Comparison of ENCODE assay signal across 10 cellular contexts in the genomic region with DNA sequence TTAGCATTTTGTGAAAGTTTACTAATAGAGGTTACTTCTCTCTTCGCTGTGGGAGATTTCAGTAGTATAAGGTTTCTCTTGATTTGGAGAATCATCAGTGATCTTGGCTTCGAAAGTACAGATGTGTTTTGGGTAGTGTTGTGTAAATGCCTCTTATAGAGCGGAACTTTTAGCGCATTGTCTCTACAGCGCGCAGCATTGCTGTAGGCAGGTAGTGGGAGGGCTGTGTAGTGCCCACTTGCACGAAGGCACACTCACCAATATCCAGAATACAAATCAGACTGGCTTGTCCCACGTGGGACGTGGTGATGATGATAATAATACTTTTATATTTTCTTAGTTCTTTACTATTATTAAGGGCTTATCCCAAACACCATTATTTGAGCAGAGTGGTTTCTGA. TPM values are rescaled to one million over a fixed set of nuclear protein-coding genes. Genes with fewer than 3 reads are reported as not detected.
DNase-seq lines count a peak whose midpoint lies in the region; ATAC-seq, FAIRE-seq and TF ChIP-seq lines count a peak whose summit lies in the region.
"Had no signal": no experiment of that assay in that cellular context is flagged by ENCODE, and none has a peak within 500 bp of the region (broad histone marks: within the 10 kb centered on the region; RNA-seq: fewer than 3 reads in every experiment).

No MANE protein-coding gene starts in this region.

- H3K4me2 ChIP-seq in BLaER1 treated with 17β-estradiol and CSF1 and Interleukin-3, amounts not matched to agents 10 nM and 100 nM = peak overlapping the region; percentile 86 to 97 (median 95)
- H3K4me2 ChIP-seq in GM12878 (ENCODE audit: control insufficient read depth, insufficient read depth) = peak overlapping the region; percentile 48; the same call in 1 of the 2 replicates

- peaks cover 0 to 8% of the 10 kb centered on the region in 2 donors for H3K36me3 Mint-ChIP-seq in naive B cell

- DNase-seq in LNCaP clone FGC (ENCODE audit: low read depth) = no peak
- no peak for DNase-seq in GM12878 (ENCODE audit: low read depth, low spot score)
- DNase-seq in naive B cell = no peak
- DNase-seq in thyroid gland = no peak
- DNase-seq in activated CD4-positive, CD25-positive, alpha-beta regulatory T cell (lab: John Stamatoyannopoulos, UW) = no peak
- DNase-seq in GOT3 (lab: John Stamatoyannopoulos, UW) = no peak

- ATAC-seq in GM12878 (no peak), naive B cell (ENCODE audit: low read depth in 2 of 2) (no peak), HG02981 (IDR thresholded peaks at IDR 0.05; ENCODE audit: unreplicated experiment) (no peak)

- H2AFZ ChIP-seq in GM12878 (ENCODE audit: control insufficient read depth, low read depth, low read length) = no peak overlapping the region

- in situ Hi-C loops in GM12878 (cut with MboI) = loop anchor here (5.0 kb wide), 1 partner anchor 301 kb away; the partner anchor contains the start of gene ADSL

- no peaks in the 10 kb centered on the region for H3K27me3 Mint-ChIP-seq in naive B cell

- POLR2A ChIA-PET in GM12878 (lab: Charles Lee) = interaction anchor here (0.7 kb wide), 1 partner anchor 112 kb away, joined by 3 read pairs; no protein-coding TSS in a partner anchor

- H4K20me1 ChIP-seq in BLaER1 treated with 17β-estradiol and CSF1 and Interleukin-3, amounts not matched to agents 10 nM and 100 nM = peaks cover 6 to 55% (median 29%) of the 10 kb centered on the region in 11 experiments; a peak in 14 of 22 replicates
- no peaks in the 10 kb centered on the region for H4K20me1 ChIP-seq in GM12878 (ENCODE audit: control insufficient read depth, insufficient read depth)

- no peak for TF ChIP-seq EP300 in GM12878 (IDR thresholded peaks at IDR 0.05; ENCODE audit: borderline replicate concordance in 1 of 2, control insufficient read depth in 1 of 2, low read depth in 2 of 2, low read length in 2 of 2)

- no peaks in the 10 kb centered on the region for H3K9me3 ChIP-seq in BLaER1 treated with 17β-estradiol and CSF1 and Interleukin-3, amounts not matched to agents 10 nM and 100 nM (replicated peaks in 1 of 11)
- H3K9me3 ChIP-seq in GM12878 (replicated peaks; ENCODE audit: control insufficient read depth, insufficient read depth, low read length) (no peaks in the 10 kb centered on the region), thyroid gland (no peaks in the 10 kb centered on the region)

- intact Hi-C loops in GM12878 (cut with micrococcal nuclease; ENCODE audit: unreplicated experiment) (no loop called here), thyroid gland (cut with DNase I) (loop anchor here (5.0 kb wide), 1 partner anchor 301 kb away; the partner anchor contains the start of gene ADSL)

- peaks cover 0 to 2% (median 0%) of the 10 kb centered on the region in 7 donors for H3K9me3 Mint-ChIP-seq in naive B cell

- peak overlapping the region in 2 of 11 experiments; percentile 87 to 93; a peak in 4 of 22 replicates for H3K27ac ChIP-seq in BLaER1 treated with 17β-estradiol and CSF1 and Interleukin-3, amounts not matched to agents 10 nM and 100 nM
- H3K27ac ChIP-seq in GM12878 (ENCODE audit: control insufficient read depth, insufficient read depth) (no peak overlapping the region), thyroid gland (no peak overlapping the region)
- H3K27ac ChIP-seq: SK-N-MC had no signal

- no peaks in the 10 kb centered on the region for H3K27me3 ChIP-seq in BLaER1 treated with 17β-estradiol and CSF1 and Interleukin-3, amounts not matched to agents 10 nM and 100 nM
- H3K27me3 ChIP-seq in GM12878 (replicated peaks in 1 of 2; ENCODE audit: control insufficient read depth in 2 of 2, insufficient read depth in 2 of 2, low read length in 1 of 2) (0 out of 4 replicates have a peak, but pooled peaks cover 0 to 1% of the 10 kb centered on the region in 2 experiments), thyroid gland (no peaks in the 10 kb centered on the region)

- peaks cover 7% of the 10 kb centered on the region for H3K79me2 ChIP-seq in GM12878 (ENCODE audit: control insufficient read depth, insufficient read depth, low read length)

- TSS peak; percentile 62 for BruUV-seq in GM12878 (replicated peaks; lab: Mats Ljungman, UMichigan)

- H3K4me3 Mint-ChIP-seq in naive B cell = peak overlapping the region; percentile 65 to 95 (median 78)

- peaks cover 42 to 66% (median 46%) of the 10 kb centered on the region in 3 donors for H3K4me1 Mint-ChIP-seq in naive B cell

- TF ChIP-seq CTCF in LNCaP clone FGC (IDR thresholded peaks at IDR 0.05; ENCODE audit: control insufficient read depth, extremely low read depth, insufficient read depth) (no peak), GM12878 (IDR thresholded peaks at IDR 0.05 in 2 of 3, conservative IDR thresholded peaks at IDR 0.05 in 1 of 3; ENCODE audit: control insufficient read depth in 2 of 3, extremely low read depth in 1 of 3, insufficient read depth in 1 of 3, low read depth in 3 of 3, low read length in 3 of 3) (no peak), thyroid gland (IDR thresholded peaks at IDR 0.05) (no peak)

- RAD21 ChIA-PET in GM12878 (lab: Charles Lee; ENCODE audit: unreplicated experiment) = interaction anchor here (0.7 to 0.9 kb wide), 2 partner anchors 9 to 17 kb away, joined by 3 to 4 read pairs; no protein-coding TSS in a partner anchor

- peak overlapping the region; percentile 78 to 95 (median 90); a peak in 17 of 20 replicates for H3K4me3 ChIP-seq in BLaER1 treated with 17β-estradiol and CSF1 and Interleukin-3, amounts not matched to agents 10 nM and 100 nM
- H3K4me3 ChIP-seq in LNCaP clone FGC (ENCODE audit: low read depth, low read length) = peak overlapping the region; percentile 61; the same call in 1 of the 2 replicates
- peak overlapping the region; percentile 85; the same call in 1 of the 2 replicates for H3K4me3 ChIP-seq in GM12878
- peak overlapping the region in 1 of 3 donors; percentile 59 for H3K4me3 ChIP-seq in thyroid gland (replicated peaks in 1 of 3)

- 32% methylated on average over 9 of the region's 9 CpGs for WGBS in GM12878 (ENCODE audit: insufficient coverage, insufficient replicate concordance, low lambda C conversion rate, missing lambda C conversion rate)
- 84 to 86% methylated on average over 9 of the region's 9 CpGs for WGBS in thyroid gland, 2 donors

- FAIRE-seq in GM12878 (lab: Jason Lieb, UNC) = no peak
- FAIRE-seq: bronchial epithelial cell had no signal

- peak overlapping the region; percentile 18 to 94 (median 65) for H3K27ac Mint-ChIP-seq in naive B cell

- CTCF ChIA-PET in GM12878 (lab: Yijun Ruan, JAX) = interaction anchor here (0.6 to 1.3 kb wide), 3 partner anchors 9 to 23 kb away, joined by 3 read pairs; no protein-coding TSS in a partner anchor

- SMC1A ChIA-PET in GM12878 (lab: Charles Lee; ENCODE audit: uncharacterized antibody, unreplicated experiment) = interaction anchor here (0.8 kb wide), 1 partner anchor 291 kb away, joined by 3 read pairs; no protein-coding TSS in a partner anchor

- H3K9ac ChIP-seq in BLaER1 treated with 17β-estradiol and CSF1 and Interleukin-3, amounts not matched to agents 10 nM and 100 nM = peak overlapping the region in 10 of 11 experiments; percentile 85 to 93 (median 92); a peak in 17 of 22 replicates
- no peak overlapping the region for H3K9ac ChIP-seq in GM12878 (ENCODE audit: control insufficient read depth, insufficient read depth, low read length)

- no peak for TF ChIP-seq RAD21 in GM12878 (IDR thresholded peaks at IDR 0.05; ENCODE audit: insufficient read depth, low read depth, low read length)

- TF ChIP-seq POLR2A in GM12878 (IDR thresholded peaks at IDR 0.05; ENCODE audit: low read depth, low read length) = no peak
- TF ChIP-seq POLR2A in thyroid gland (IDR thresholded peaks at IDR 0.05) = no peak

- no peaks in the 10 kb centered on the region for H3K36me3 ChIP-seq in BLaER1 treated with 17β-estradiol and CSF1 and Interleukin-3, amounts not matched to agents 10 nM and 100 nM
- H3K36me3 ChIP-seq in GM12878 (ENCODE audit: control insufficient read depth in 2 of 2, insufficient read depth in 2 of 2, low read length in 1 of 2) (no peaks in the 10 kb centered on the region), thyroid gland (no peaks in the 10 kb centered on the region)

- H3K4me1 ChIP-seq in BLaER1 treated with 17β-estradiol and CSF1 and Interleukin-3, amounts not matched to agents 10 nM and 100 nM = peaks cover 52 to 78% (median 72%) of the 10 kb centered on the region in 10 experiments
- H3K4me1 ChIP-seq in GM12878 (ENCODE audit: control insufficient read depth, insufficient read depth, low read length) (peaks cover 25% of the 10 kb centered on the region), thyroid gland (peaks cover 35 to 36% of the 10 kb centered on the region in 2 donors)

TF ChIP-seq in GM12878, 131 proteins besides CTCF, POLR2A, EP300 and RAD21 (continues in another document):
- no peak for TF ChIP-seq HCFC1 (IDR thresholded peaks at IDR 0.05; ENCODE audit: low read length)
- no peak for TF ChIP-seq FOXK2 (IDR thresholded peaks at IDR 0.05)
- TF ChIP-seq, protein P1, sequence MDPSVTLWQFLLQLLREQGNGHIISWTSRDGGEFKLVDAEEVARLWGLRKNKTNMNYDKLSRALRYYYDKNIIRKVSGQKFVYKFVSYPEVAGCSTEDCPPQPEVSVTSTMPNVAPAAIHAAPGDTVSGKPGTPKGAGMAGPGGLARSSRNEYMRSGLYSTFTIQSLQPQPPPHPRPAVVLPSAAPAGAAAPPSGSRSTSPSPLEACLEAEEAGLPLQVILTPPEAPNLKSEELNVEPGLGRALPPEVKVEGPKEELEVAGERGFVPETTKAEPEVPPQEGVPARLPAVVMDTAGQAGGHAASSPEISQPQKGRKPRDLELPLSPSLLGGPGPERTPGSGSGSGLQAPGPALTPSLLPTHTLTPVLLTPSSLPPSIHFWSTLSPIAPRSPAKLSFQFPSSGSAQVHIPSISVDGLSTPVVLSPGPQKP (IDR thresholded peaks at IDR 0.05; ENCODE audit: low read depth, low read length) = no peak

RNA-seq across cellular contexts. Expression of gene FAM83F, which starts 51.4 kb away (rescaled TPM):
- total RNA-seq in GM12878 (2013; cell fraction: nucleolus; rRNA removed) = 0.04 and 0.49 TPM in 2 replicates
- total RNA-seq in GM12878 (2014; rRNA removed) (not detected in 2 replicates), GM12878 (2014; rRNA removed; fragmentation: Illumina TruSeq; extraction: Trizol) (not detected in 2 replicates), GM12878 (2021) (0.03 and 0.05 TPM in 2 replicates), thyroid gland (10 to 100 TPM; 19.2 to 35.6 (median 26.1) TPM)
- not detected for polyA plus RNA-seq in GM12878 (2011; ENCODE audit: low read depth)
- polyA plus RNA-seq in GM12878 (2011; rRNA removed) (0.01 TPM in 1 of 2 replicates, not detected in the other), GM12878 (2014; fragmentation: Illumina TruSeq; extraction: Trizol) (0.01 TPM in 1 of 2 replicates, not detected in the other), GM12878 (2014; fragmentation: Nextera tagmentation; extraction: Ambion mirVana) (not detected), GM12878 (2014; rRNA removed) (0.01 TPM in 1 of 2 replicates, not detected in the other), GM12878 (2016; fragmentation: Nextera tagmentation; extraction: Ambion mirVana) (not detected), naive B cell (ENCODE audit: low read depth in 6 of 6) (under 1 TPM in 1 of 6 donors, not detected in 5; 0.05 TPM)
- polyA plus RNA-seq in GM12878 (2011; cell fraction: cytosol; rRNA removed) = under 0.01 TPM in 2 replicates
- 0.06 TPM in 2 replicates for polyA plus RNA-seq in GM12878 (2011; cell fraction: nucleus; rRNA removed)
- polyA plus RNA-seq in GM12878 (2012) = 0.03 TPM in 1 of 2 replicates, not detected in the other
- polyA minus RNA-seq in GM12878 (2011; rRNA and poly(A)+ RNA removed) = 0.21 TPM in 1 of 2 replicates, not detected in the other
- polyA minus RNA-seq in GM12878 (2011; cell fraction: cytosol; rRNA and poly(A)+ RNA removed) = not detected in 2 replicates
- polyA minus RNA-seq in GM12878 (2011; cell fraction: nucleus; rRNA and poly(A)+ RNA removed) = not detected in 2 replicates

Comparison
In these comparisons a context has a peak if more than half of its experiments do, and no peak if none do; other contexts are left out.
1. RNA of gene FAM83F, which starts 51.4 kb away (total RNA-seq): 19.2 to 35.6 TPM in thyroid gland; 0.03 to 0.49 TPM in GM12878; every median in the first group is over 10 times any median in the second.